ENCODE assay signal across 9 cellular contexts in the genomic region with DNA sequence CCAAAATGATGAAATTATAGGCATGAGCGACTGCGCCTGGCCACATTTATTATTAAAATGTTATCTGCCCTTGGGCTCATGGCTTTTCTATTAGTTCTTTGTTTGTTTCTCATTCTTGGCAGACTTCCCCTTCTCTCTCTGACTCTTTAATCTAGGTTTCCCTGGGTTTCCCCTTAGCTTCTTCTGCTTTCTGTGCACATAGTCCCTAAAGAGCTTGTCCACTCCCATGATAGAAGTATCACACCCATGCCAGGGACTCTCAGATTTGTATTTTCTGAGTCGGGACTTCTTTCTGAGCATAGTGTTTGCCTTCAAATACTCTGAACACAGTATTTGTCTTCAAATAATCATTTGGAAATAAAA. TPM values are rescaled to one million over a fixed set of nuclear protein-coding genes. Genes with fewer than 3 reads are reported as not detected.
DNase-seq lines count a peak whose midpoint lies in the region; ATAC-seq and TF ChIP-seq lines count a peak whose summit lies in the region.
"Had no signal": no experiment of that assay in that cellular context is flagged by ENCODE, and none has a peak within 500 bp of the region (broad histone marks: within the 10 kb centered on the region; RNA-seq: fewer than 3 reads in every experiment).

No MANE protein-coding gene starts in this region.

- H3K27ac ChIP-seq in brain microvascular endothelial cell (no peak overlapping the region), aorta (ENCODE audit: low read depth in 1 of 2, low read length in 2 of 2) (no peak overlapping the region)

- H3K4me3 ChIP-seq in brain microvascular endothelial cell (ENCODE audit: low read depth, low read length) (no peak overlapping the region), aorta (ENCODE audit: low read length in 2 of 2) (no peak overlapping the region)

- DNase-seq in AG20443 (ENCODE audit: low spot score), result peak; percentile 10
- DNase-seq in brain microvascular endothelial cell, result peak; percentile 12
- DNase-seq in NCI-H510A treated with DMSO at 0.1 percent for 48 hours (lab: John Stamatoyannopoulos, UW), result no peak
- DNase-seq in aorta, result no peak
- DNase-seq in HPDE6-E6E7 (ENCODE audit: extremely low spot score), result no peak
- DNase-seq in DMS153 treated with DMSO at 0.1 percent for 48 hours (lab: John Stamatoyannopoulos, UW; ENCODE audit: unreplicated experiment), result no peak
- DNase-seq: activated effector memory CD4-positive, alpha-beta T cell treated with Interleukin-2 at 50 U/mL for 16 hours had no signal

- H3K9me3 ChIP-seq in aorta (ENCODE audit: control insufficient read depth, low read length), result no peaks in the 10 kb centered on the region

- TF ChIP-seq CTCF in brain microvascular endothelial cell (IDR thresholded peaks at IDR 0.05; ENCODE audit: low read depth, low read length, missing control alignments), result no peak

- WGBS in aorta, 2 donors, result 82 to 86% methylated on average over 3 of the region's 3 CpGs

- intact Hi-C loops in aorta (cut with DNase I), result no loop called here

- in situ Hi-C loops in brain microvascular endothelial cell (cut with HindIII; ENCODE audit: low pct_ligation_motif_present, low sequenced_read_pairs), result no loop called here

- ATAC-seq in GM19035 (IDR thresholded peaks at IDR 0.05; ENCODE audit: unreplicated experiment) (peak; percentile 58), HG03378 (IDR thresholded peaks at IDR 0.05; ENCODE audit: unreplicated experiment) (peak; percentile 88), aorta (ENCODE audit: low FRiP score) (no peak)

- H3K27me3 ChIP-seq in brain microvascular endothelial cell (replicated peaks), result no peaks in the 10 kb centered on the region
- no peaks in the 10 kb centered on the region for H3K27me3 ChIP-seq in aorta (ENCODE audit: control insufficient read depth in 1 of 2, insufficient read depth in 2 of 2, low read length in 1 of 2)

- H3K36me3 ChIP-seq in brain microvascular endothelial cell (replicated peaks) (no peaks in the 10 kb centered on the region), aorta (ENCODE audit: control insufficient read depth in 1 of 2, insufficient read depth in 2 of 2, low read length in 1 of 2) (no peaks in the 10 kb centered on the region)

- H3K4me1 ChIP-seq in aorta (ENCODE audit: control insufficient read depth in 1 of 2, insufficient read depth in 2 of 2, low read length in 2 of 2), result no peaks in the 10 kb centered on the region

RNA-seq across cellular contexts. Expression of gene ITM2B, which starts 38.6 kb away (rescaled TPM):
- 100 to 1,000 TPM; 549 to 771 TPM for total RNA-seq in aorta
- 100 to 1,000 TPM; 371 to 929 TPM for polyA plus RNA-seq in aorta

Comparison
In these comparisons a context has a peak if more than half of its experiments do, and no peak if none do; other contexts are left out.
1. DNase-seq: peak in AG20443 (single experiment) and brain microvascular endothelial cell (single experiment); none in NCI-H510A treated with DMSO at 0.1 percent for 48 hours (single experiment), aorta (0 of 2), HPDE6-E6E7 (single experiment) and DMS153 treated with DMSO at 0.1 percent for 48 hours (single experiment).